In the genomic region with DNA sequence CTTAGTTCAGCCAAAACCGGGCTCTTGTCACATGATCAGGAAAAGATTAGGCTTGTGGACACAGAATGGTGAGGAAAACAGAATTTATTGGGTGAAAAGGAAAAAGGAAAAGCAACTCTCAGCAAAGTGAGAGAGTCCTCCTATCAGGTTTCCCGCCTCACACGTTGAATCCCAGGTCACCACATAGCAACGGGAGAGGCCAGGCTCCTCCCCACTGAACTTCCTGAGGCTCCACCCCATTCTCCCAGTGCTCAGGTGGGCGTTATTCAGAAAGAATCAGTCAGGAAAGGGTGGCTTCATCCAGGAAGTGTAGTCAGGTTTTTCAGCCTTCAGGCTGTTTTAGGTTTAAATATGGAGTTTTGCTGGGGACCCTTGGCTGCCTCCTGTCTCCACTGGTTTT, we compare ENCODE assay signal across 1 cellular context.
TF ChIP-seq lines count a peak whose summit lies in the region.

No MANE protein-coding gene starts in this region.

TF ChIP-seq in HepG2, 621 proteins besides CTCF, POLR2A, EP300 and RAD21 (continued from another document):
- TF ChIP-seq, protein P1, sequence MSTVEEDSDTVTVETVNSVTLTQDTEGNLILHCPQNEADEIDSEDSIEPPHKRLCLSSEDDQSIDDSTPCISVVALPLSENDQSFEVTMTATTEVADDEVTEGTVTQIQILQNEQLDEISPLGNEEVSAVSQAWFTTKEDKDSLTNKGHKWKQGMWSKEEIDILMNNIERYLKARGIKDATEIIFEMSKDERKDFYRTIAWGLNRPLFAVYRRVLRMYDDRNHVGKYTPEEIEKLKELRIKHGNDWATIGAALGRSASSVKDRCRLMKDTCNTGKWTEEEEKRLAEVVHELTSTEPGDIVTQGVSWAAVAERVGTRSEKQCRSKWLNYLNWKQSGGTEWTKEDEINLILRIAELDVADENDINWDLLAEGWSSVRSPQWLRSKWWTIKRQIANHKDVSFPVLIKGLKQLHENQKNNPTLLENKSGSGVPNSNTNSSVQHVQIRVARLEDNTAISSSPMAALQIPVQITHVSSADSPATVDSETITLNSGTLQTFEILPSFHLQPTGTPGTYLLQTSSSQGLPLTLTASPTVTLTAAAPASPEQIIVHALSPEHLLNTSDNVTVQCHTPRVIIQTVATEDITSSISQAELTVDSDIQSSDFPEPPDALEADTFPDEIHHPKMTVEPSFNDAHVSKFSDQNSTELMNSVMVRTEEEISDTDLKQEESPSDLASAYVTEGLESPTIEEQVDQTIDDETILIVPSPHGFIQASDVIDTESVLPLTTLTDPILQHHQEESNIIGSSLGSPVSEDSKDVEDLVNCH (CRISPR knock-in tag; IDR thresholded peaks at IDR 0.05) = no peak
- no peak for TF ChIP-seq ZKSCAN5 (CRISPR knock-in tag; IDR thresholded peaks at IDR 0.05)
- TF ChIP-seq, protein P2, sequence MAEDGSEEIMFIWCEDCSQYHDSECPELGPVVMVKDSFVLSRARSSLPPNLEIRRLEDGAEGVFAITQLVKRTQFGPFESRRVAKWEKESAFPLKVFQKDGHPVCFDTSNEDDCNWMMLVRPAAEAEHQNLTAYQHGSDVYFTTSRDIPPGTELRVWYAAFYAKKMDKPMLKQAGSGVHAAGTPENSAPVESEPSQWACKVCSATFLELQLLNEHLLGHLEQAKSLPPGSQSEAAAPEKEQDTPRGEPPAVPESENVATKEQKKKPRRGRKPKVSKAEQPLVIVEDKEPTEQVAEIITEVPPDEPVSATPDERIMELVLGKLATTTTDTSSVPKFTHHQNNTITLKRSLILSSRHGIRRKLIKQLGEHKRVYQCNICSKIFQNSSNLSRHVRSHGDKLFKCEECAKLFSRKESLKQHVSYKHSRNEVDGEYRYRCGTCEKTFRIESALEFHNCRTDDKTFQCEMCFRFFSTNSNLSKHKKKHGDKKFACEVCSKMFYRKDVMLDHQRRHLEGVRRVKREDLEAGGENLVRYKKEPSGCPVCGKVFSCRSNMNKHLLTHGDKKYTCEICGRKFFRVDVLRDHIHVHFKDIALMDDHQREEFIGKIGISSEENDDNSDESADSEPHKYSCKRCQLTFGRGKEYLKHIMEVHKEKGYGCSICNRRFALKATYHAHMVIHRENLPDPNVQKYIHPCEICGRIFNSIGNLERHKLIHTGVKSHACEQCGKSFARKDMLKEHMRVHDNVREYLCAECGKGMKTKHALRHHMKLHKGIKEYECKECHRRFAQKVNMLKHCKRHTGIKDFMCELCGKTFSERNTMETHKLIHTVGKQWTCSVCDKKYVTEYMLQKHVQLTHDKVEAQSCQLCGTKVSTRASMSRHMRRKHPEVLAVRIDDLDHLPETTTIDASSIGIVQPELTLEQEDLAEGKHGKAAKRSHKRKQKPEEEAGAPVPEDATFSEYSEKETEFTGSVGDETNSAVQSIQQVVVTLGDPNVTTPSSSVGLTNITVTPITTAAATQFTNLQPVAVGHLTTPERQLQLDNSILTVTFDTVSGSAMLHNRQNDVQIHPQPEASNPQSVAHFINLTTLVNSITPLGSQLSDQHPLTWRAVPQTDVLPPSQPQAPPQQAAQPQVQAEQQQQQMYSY (CRISPR knock-in tag; IDR thresholded peaks at IDR 0.05) = no peak
- no peak for TF ChIP-seq POLR2AphosphoS2 (IDR thresholded peaks at IDR 0.05; ENCODE audit: low read depth, low read length)
- no peak for TF ChIP-seq GABPA (IDR thresholded peaks at IDR 0.05; ENCODE audit: low read depth, low read length)
- no peak for TF ChIP-seq GABPA (CRISPR knock-in tag; IDR thresholded peaks at IDR 0.05; ENCODE audit: low read depth)
